In the genomic region with DNA sequence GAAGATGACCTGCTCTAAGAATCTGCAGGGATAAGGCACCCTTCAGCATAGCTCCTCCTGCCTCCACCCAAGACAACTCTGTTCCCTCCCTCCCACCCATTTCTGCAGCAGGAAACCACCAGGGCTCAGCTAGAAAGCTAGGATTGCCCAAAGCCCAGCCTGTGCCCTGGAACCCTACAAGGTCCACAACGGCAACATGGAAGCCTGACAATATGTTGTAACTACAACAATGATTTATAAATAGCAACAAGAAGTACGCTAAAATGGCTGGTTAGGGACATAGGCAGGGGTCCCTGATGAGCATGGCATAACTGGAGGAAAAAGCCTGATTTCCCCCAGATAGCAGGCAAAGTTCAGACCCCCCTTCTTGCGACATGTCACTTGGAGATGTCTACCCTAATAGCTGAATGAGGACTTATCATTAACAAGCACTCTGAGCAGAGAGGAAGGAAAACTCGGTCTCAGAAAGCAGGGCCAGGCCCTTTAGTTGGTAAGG, we compare ENCODE assay signal across 1 cellular context.
TF ChIP-seq lines count a peak whose summit lies in the region.

No MANE protein-coding gene starts in this region.

TF ChIP-seq in GM12878, 131 proteins besides CTCF, POLR2A, EP300 and RAD21:
- TF ChIP-seq PRDM15 (CRISPR knock-in tag; IDR thresholded peaks at IDR 0.05) (no peak), HDAC2 (IDR thresholded peaks at IDR 0.05) (no peak), SUZ12 (IDR thresholded peaks at IDR 0.05; ENCODE audit: unreplicated experiment) (no peak), ATF3 (IDR thresholded peaks at IDR 0.05; ENCODE audit: borderline replicate concordance, extremely low read depth, low read depth, low read length) (no peak), IKZF1 (conservative IDR thresholded peaks at IDR 0.05) (no peak), SMC3 (IDR thresholded peaks at IDR 0.05; ENCODE audit: borderline replicate concordance, low read length) (no peak), IRF4 (IDR thresholded peaks at IDR 0.05; ENCODE audit: low read depth, low read length) (no peak), BCL3 (IDR thresholded peaks at IDR 0.05; ENCODE audit: borderline replicate concordance, insufficient read depth, low read depth, low read length, poor library complexity, severe bottlenecking) (no peak), SIX5 (IDR thresholded peaks at IDR 0.05; ENCODE audit: low read depth, low read length, severe bottlenecking) (no peak), TCF12 (IDR thresholded peaks at IDR 0.05; ENCODE audit: low read depth, low read length) (no peak)
- TF ChIP-seq, protein P1, sequence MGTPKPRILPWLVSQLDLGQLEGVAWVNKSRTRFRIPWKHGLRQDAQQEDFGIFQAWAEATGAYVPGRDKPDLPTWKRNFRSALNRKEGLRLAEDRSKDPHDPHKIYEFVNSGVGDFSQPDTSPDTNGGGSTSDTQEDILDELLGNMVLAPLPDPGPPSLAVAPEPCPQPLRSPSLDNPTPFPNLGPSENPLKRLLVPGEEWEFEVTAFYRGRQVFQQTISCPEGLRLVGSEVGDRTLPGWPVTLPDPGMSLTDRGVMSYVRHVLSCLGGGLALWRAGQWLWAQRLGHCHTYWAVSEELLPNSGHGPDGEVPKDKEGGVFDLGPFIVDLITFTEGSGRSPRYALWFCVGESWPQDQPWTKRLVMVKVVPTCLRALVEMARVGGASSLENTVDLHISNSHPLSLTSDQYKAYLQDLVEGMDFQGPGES (IDR thresholded peaks at IDR 0.05), result no peak
- TF ChIP-seq, protein P2, sequence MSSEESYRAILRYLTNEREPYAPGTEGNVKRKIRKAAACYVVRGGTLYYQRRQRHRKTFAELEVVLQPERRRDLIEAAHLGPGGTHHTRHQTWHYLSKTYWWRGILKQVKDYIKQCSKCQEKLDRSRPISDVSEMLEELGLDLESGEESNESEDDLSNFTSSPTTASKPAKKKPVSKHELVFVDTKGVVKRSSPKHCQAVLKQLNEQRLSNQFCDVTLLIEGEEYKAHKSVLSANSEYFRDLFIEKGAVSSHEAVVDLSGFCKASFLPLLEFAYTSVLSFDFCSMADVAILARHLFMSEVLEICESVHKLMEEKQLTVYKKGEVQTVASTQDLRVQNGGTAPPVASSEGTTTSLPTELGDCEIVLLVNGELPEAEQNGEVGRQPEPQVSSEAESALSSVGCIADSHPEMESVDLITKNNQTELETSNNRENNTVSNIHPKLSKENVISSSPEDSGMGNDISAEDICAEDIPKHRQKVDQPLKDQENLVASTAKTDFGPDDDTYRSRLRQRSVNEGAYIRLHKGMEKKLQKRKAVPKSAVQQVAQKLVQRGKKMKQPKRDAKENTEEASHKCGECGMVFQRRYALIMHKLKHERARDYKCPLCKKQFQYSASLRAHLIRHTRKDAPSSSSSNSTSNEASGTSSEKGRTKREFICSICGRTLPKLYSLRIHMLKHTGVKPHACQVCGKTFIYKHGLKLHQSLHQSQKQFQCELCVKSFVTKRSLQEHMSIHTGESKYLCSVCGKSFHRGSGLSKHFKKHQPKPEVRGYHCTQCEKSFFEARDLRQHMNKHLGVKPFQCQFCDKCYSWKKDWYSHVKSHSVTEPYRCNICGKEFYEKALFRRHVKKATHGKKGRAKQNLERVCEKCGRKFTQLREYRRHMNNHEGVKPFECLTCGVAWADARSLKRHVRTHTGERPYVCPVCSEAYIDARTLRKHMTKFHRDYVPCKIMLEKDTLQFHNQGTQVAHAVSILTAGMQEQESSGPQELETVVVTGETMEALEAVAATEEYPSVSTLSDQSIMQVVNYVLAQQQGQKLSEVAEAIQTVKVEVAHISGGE (CRISPR knock-in tag; IDR thresholded peaks at IDR 0.05), result no peak
- TF ChIP-seq, protein P3, sequence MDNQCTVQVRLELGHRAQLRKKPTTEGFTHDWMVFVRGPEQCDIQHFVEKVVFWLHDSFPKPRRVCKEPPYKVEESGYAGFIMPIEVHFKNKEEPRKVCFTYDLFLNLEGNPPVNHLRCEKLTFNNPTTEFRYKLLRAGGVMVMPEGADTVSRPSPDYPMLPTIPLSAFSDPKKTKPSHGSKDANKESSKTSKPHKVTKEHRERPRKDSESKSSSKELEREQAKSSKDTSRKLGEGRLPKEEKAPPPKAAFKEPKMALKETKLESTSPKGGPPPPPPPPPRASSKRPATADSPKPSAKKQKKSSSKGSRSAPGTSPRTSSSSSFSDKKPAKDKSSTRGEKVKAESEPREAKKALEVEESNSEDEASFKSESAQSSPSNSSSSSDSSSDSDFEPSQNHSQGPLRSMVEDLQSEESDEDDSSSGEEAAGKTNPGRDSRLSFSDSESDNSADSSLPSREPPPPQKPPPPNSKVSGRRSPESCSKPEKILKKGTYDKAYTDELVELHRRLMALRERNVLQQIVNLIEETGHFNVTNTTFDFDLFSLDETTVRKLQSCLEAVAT (IDR thresholded peaks at IDR 0.05), result no peak
- TF ChIP-seq, protein P4, sequence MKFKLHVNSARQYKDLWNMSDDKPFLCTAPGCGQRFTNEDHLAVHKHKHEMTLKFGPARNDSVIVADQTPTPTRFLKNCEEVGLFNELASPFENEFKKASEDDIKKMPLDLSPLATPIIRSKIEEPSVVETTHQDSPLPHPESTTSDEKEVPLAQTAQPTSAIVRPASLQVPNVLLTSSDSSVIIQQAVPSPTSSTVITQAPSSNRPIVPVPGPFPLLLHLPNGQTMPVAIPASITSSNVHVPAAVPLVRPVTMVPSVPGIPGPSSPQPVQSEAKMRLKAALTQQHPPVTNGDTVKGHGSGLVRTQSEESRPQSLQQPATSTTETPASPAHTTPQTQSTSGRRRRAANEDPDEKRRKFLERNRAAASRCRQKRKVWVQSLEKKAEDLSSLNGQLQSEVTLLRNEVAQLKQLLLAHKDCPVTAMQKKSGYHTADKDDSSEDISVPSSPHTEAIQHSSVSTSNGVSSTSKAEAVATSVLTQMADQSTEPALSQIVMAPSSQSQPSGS (IDR thresholded peaks at IDR 0.05; ENCODE audit: low read length), result no peak
